ENCODE assay signal across 11 cellular contexts in genomic region chr11:121328967-121329653, GRCh38. TPM values are rescaled to one million over a fixed set of nuclear protein-coding genes. Genes with fewer than 3 reads are reported as not detected.
A peak's percentile ranks its signal among the peaks of the same experiment; 100 is the strongest.
DNase-seq lines count a peak whose midpoint lies in the region; ATAC-seq and TF ChIP-seq lines count a peak whose summit lies in the region.
"Had no signal": no experiment of that assay in that cellular context is flagged by ENCODE, and none has a peak within 500 bp of the region (broad histone marks: within the 10 kb centered on the region; RNA-seq: fewer than 3 reads in every experiment).

No MANE protein-coding gene starts in this region.

- POLR2A ChIA-PET in activated CD4-positive, alpha-beta memory T cell treated with anti-CD3 and anti-CD28 coated beads for 36 hours (lab: Charles Lee), result no interaction called here

- no peaks in the 10 kb centered on the region for H3K9me2 ChIP-seq in Loucy (replicated peaks; ENCODE audit: low read depth, low read length)

- H3K4me1 Mint-ChIP-seq in activated CD4-positive, alpha-beta memory T cell treated with anti-CD3 and anti-CD28 coated beads for 36 hours (ENCODE audit: low read depth), result peaks cover 8% of the 10 kb centered on the region
- peaks cover 4 to 7% of the 10 kb centered on the region in 2 donors for H3K4me1 Mint-ChIP-seq in stimulated activated naive B cell treated with anti-CD40 and anti-IgM and Interleukin-4, amounts not matched to agents 10 μg/mL and 1 μg/mL and 100 μg/mL, for 72 hours

- no peak for TF ChIP-seq CTCF in Loucy (conservative IDR thresholded peaks at IDR 0.05; ENCODE audit: low read length)

- no peaks in the 10 kb centered on the region for H3K9me3 Mint-ChIP-seq in activated CD4-positive, alpha-beta memory T cell treated with anti-CD3 and anti-CD28 coated beads for 36 hours
- no peaks in the 10 kb centered on the region for H3K9me3 Mint-ChIP-seq in stimulated activated naive B cell treated with anti-CD40 and anti-IgM and Interleukin-4, amounts not matched to agents 10 μg/mL and 1 μg/mL and 100 μg/mL, for 72 hours

- intact Hi-C loops in activated CD4-positive, alpha-beta memory T cell treated with anti-CD3 and anti-CD28 coated beads for 36 hours (cut with micrococcal nuclease), result loop anchor here (2.0 to 10.0 kb wide), 3 partner anchors 46 to 323 kb away; partner anchors contain the start of genes SORL1 and SORL1-AS1
- intact Hi-C loops in left cardiac atrium (cut with DNase I), result loop anchor here in 1 of 2 donors (10.0 kb wide), 1 partner anchor 96 kb away; no protein-coding TSS in a partner anchor

- ATAC-seq in stimulated activated naive B cell treated with anti-CD40 and anti-IgM and Interleukin-4, amounts not matched to agents 10 μg/mL and 1 μg/mL and 100 μg/mL, for 72 hours (replicated peaks), result peak; percentile 40 to 48
- no peak for ATAC-seq in left cardiac atrium

- peak overlapping the region; percentile 37 for H3K4me3 ChIP-seq in Loucy (ENCODE audit: low read length, poor library complexity, severe bottlenecking)

- H4K20me1 ChIP-seq in Loucy (ENCODE audit: insufficient read depth, low read length, poor library complexity, severe bottlenecking), result no peaks in the 10 kb centered on the region

- H3K36me3 Mint-ChIP-seq in activated CD4-positive, alpha-beta memory T cell treated with anti-CD3 and anti-CD28 coated beads for 36 hours, result no peaks in the 10 kb centered on the region
- H3K36me3 Mint-ChIP-seq in stimulated activated naive B cell treated with anti-CD40 and anti-IgM and Interleukin-4, amounts not matched to agents 10 μg/mL and 1 μg/mL and 100 μg/mL, for 72 hours, result no peaks in the 10 kb centered on the region

- no peak overlapping the region for H3K9ac ChIP-seq in Loucy (ENCODE audit: low read depth, low read length, poor library complexity, severe bottlenecking)

- peak overlapping the region; percentile 58 for H3K4me2 ChIP-seq in Loucy (ENCODE audit: low read depth, low read length, poor library complexity, severe bottlenecking)

- no peak overlapping the region for H3K4me3 Mint-ChIP-seq in activated CD4-positive, alpha-beta memory T cell treated with anti-CD3 and anti-CD28 coated beads for 36 hours
- no peak overlapping the region for H3K4me3 Mint-ChIP-seq in stimulated activated naive B cell treated with anti-CD40 and anti-IgM and Interleukin-4, amounts not matched to agents 10 μg/mL and 1 μg/mL and 100 μg/mL, for 72 hours

- 0 out of 2 replicates have a peak overlapping the region, but pooled peaks have one; percentile 20 for H2AFZ ChIP-seq in Loucy (ENCODE audit: low read length)

- CTCF ChIA-PET in activated CD4-positive, alpha-beta memory T cell treated with anti-CD3 and anti-CD28 coated beads for 36 hours (lab: Charles Lee), result no interaction called here

- H3K27ac Mint-ChIP-seq in activated CD4-positive, alpha-beta memory T cell treated with anti-CD3 and anti-CD28 coated beads for 36 hours, result no peak overlapping the region
- H3K27ac Mint-ChIP-seq in stimulated activated naive B cell treated with anti-CD40 and anti-IgM and Interleukin-4, amounts not matched to agents 10 μg/mL and 1 μg/mL and 100 μg/mL, for 72 hours, result no peak overlapping the region

- peak; percentile 9 for DNase-seq in activated naive CD4-positive, alpha-beta T cell treated with Interleukin-2 at 50 U/mL for 16 hours
- no peak for DNase-seq in activated naive CD4-positive, alpha-beta T cell treated with anti-CD3 and anti-CD28 coated beads, Interleukin-2, amount 50 U/mL, for 16 hours
- DNase-seq in activated CD4-positive, alpha-beta memory T cell treated with anti-CD3 and anti-CD28 coated beads for 36 hours, result peak; percentile 33
- DNase-seq in stimulated activated naive B cell treated with anti-CD40 and anti-IgM and Interleukin-4, amounts not matched to agents 10 μg/mL and 1 μg/mL and 100 μg/mL, for 72 hours, result no peak
- no peak for DNase-seq in germinal center (ENCODE audit: low spot score)
- DNase-seq in DMS79 treated with DMSO at 0.1 percent for 48 hours (lab: John Stamatoyannopoulos, UW), result no peak
- no peak for DNase-seq in left cardiac atrium
- DNase-seq: NCI-H345, SIG-M5 had no signal

- peaks cover 14% of the 10 kb centered on the region for H3K27me3 ChIP-seq in Loucy (ENCODE audit: insufficient read depth, low read length, poor library complexity, severe bottlenecking)

- peaks cover 20% of the 10 kb centered on the region for H3K4me1 ChIP-seq in Loucy (ENCODE audit: insufficient read depth, low read length, poor library complexity, severe bottlenecking)

- H3K79me2 ChIP-seq in Loucy (ENCODE audit: insufficient read depth, low read length), result no peaks in the 10 kb centered on the region

- no peaks in the 10 kb centered on the region for H3K27me3 Mint-ChIP-seq in activated CD4-positive, alpha-beta memory T cell treated with anti-CD3 and anti-CD28 coated beads for 36 hours
- no peaks in the 10 kb centered on the region for H3K27me3 Mint-ChIP-seq in stimulated activated naive B cell treated with anti-CD40 and anti-IgM and Interleukin-4, amounts not matched to agents 10 μg/mL and 1 μg/mL and 100 μg/mL, for 72 hours

- no peaks in the 10 kb centered on the region for H3K36me3 ChIP-seq in Loucy (ENCODE audit: insufficient read depth, low read length)
- H3K36me3 ChIP-seq: WERI-Rb-1 had no signal

- peaks cover 5% of the 10 kb centered on the region; the same call in 1 of the 2 replicates for H3F3A ChIP-seq in Loucy (ENCODE audit: low read depth)

- no peaks in the 10 kb centered on the region for H3K9me3 ChIP-seq in Loucy (ENCODE audit: insufficient read depth, low read depth, low read length)

RNA-seq across cellular contexts. Expression of gene SC5D, which starts 36.5 kb away (rescaled TPM):
- total RNA-seq in activated CD4-positive, alpha-beta memory T cell treated with anti-CD3 and anti-CD28 coated beads for 36 hours, result 10 to 100 TPM; 23.3 to 24.7 TPM
- 10 to 100 TPM; 26.2 to 29.5 TPM for total RNA-seq in left cardiac atrium

Comparison
In these comparisons a context has a peak if more than half of its experiments do, and no peak if none do; other contexts are left out.
1. DNase-seq: peak in activated naive CD4-positive, alpha-beta T cell treated with Interleukin-2 at 50 U/mL for 16 hours (single experiment) and activated CD4-positive, alpha-beta memory T cell treated with anti-CD3 and anti-CD28 coated beads for 36 hours (single experiment); none in activated naive CD4-positive, alpha-beta T cell treated with anti-CD3 and anti-CD28 coated beads, Interleukin-2, amount 50 U/mL, for 16 hours (single experiment), stimulated activated naive B cell treated with anti-CD40 and anti-IgM and Interleukin-4, amounts not matched to agents 10 μg/mL and 1 μg/mL and 100 μg/mL, for 72 hours (single experiment), germinal center (single experiment), DMS79 treated with DMSO at 0.1 percent for 48 hours (single experiment) and left cardiac atrium (single experiment).
2. ATAC-seq: peak in stimulated activated naive B cell treated with anti-CD40 and anti-IgM and Interleukin-4, amounts not matched to agents 10 μg/mL and 1 μg/mL and 100 μg/mL, for 72 hours (2 of 2); none in left cardiac atrium (0 of 2).